In genomic region chr10:50992972-50993766, GRCh38 we compare ENCODE assay signal across 11 cellular contexts.
DNase-seq lines count a peak whose midpoint lies in the region; ATAC-seq, FAIRE-seq and TF ChIP-seq lines count a peak whose summit lies in the region.
"Had no signal": no experiment of that assay in that cellular context is flagged by ENCODE, and none has a peak within 500 bp of the region (broad histone marks: within the 10 kb centered on the region; RNA-seq: fewer than 3 reads in every experiment).

No MANE protein-coding gene starts in this region.

- H3K9ac ChIP-seq in GM23248 = peak overlapping the region; percentile 98
- H3K9ac ChIP-seq in kidney (ENCODE audit: low read length in 2 of 2) = peak overlapping the region; percentile 5 to 51

- no peak for ATAC-seq in GM18511 (IDR thresholded peaks at IDR 0.05; ENCODE audit: unreplicated experiment)
- no peak for ATAC-seq in esophagus mucosa

- H3K4me3 ChIP-seq in GM23248 (peak overlapping the region; percentile 95), cardiac fibroblast (replicated peaks in 1 of 2; ENCODE audit: low read depth in 2 of 2, low read length in 2 of 2) (peak overlapping the region; percentile 79 to 91), kidney (ENCODE audit: low read length in 2 of 2) (peak overlapping the region; percentile 48 to 64), skin epidermis (peak overlapping the region in 2 of 7 experiments; percentile 35 to 43)

- FAIRE-seq in kidney (lab: Jason Lieb, UNC) = no peak
- FAIRE-seq: HTR-8/SVneo had no signal

- peaks cover 48% of the 10 kb centered on the region for H3F3A ChIP-seq in GM23248 (ENCODE audit: insufficient read depth)

- TF ChIP-seq CTCF in cardiac fibroblast (IDR thresholded peaks at IDR 0.05; ENCODE audit: low read depth, low read length) = no peak
- TF ChIP-seq CTCF in kidney (IDR thresholded peaks at IDR 0.05; ENCODE audit: borderline replicate concordance, extremely low read depth, insufficient read depth) = no peak

- H3K79me2 ChIP-seq in GM23248 (ENCODE audit: insufficient read depth) = peaks cover 61% of the 10 kb centered on the region

- WGBS in GM23248 (ENCODE audit: low coverage in 1 of 2, low lambda C conversion rate in 2 of 2, missing lambda C conversion rate in 2 of 2), 2 experiments = 17 to 24% methylated on average over 16 of the region's 16 CpGs

- H3K36me3 ChIP-seq in GM23248 (ENCODE audit: low read depth) (no peaks in the 10 kb centered on the region), kidney (ENCODE audit: control insufficient read depth in 1 of 2, insufficient read depth in 2 of 2, low read length in 2 of 2) (no peaks in the 10 kb centered on the region)

- H3K27ac ChIP-seq in GM23248 = peak overlapping the region; percentile 99
- peak overlapping the region; percentile 63 to 94 for H3K27ac ChIP-seq in kidney (ENCODE audit: low read depth in 2 of 2, low read length in 2 of 2)
- peak overlapping the region in 14 of 21 experiments; percentile 13 to 81 (median 55) for H3K27ac ChIP-seq in skin epidermis

- H3K4me2 ChIP-seq in GM23248 (ENCODE audit: unreplicated experiment) = peak overlapping the region; percentile 99

- intact Hi-C loops in kidney (cut with DNase I) = no loop called here

- H3K4me1 ChIP-seq in GM23248 (ENCODE audit: insufficient read depth) (peaks cover 58% of the 10 kb centered on the region), kidney (ENCODE audit: control insufficient read depth in 1 of 2, insufficient read depth in 1 of 2, low read depth in 1 of 2, low read length in 2 of 2) (peaks cover 0 to 11% of the 10 kb centered on the region in 2 donors)

- no peaks in the 10 kb centered on the region for H3K27me3 ChIP-seq in GM23248 (replicated peaks; ENCODE audit: insufficient read depth)

- DNase-seq in GM23248 (peak; percentile 95), cardiac fibroblast (ENCODE audit: low read depth in 2 of 2) (peak; percentile 87 to 90), kidney (peak; percentile 77), SKM-1 treated with dmso at 0.1 percent for 144 hours (lab: John Stamatoyannopoulos, UW; ENCODE audit: unreplicated experiment) (no peak)
- DNase-seq in activated CD4-positive, alpha-beta T cell treated with anti-CD3 and anti-CD28 coated beads for 4 hours = no peak
- DNase-seq: activated T-cell treated with anti-CD3 and anti-CD28 coated beads for 4 hours, RPMI8226 had no signal

- no peaks in the 10 kb centered on the region for H4K20me1 ChIP-seq in GM23248 (ENCODE audit: insufficient read depth)

- in situ Hi-C loops in GM23248 (cut with MboI) = no loop called here

- peak overlapping the region; percentile 49 for H2AFZ ChIP-seq in GM23248

- no peaks in the 10 kb centered on the region for H3K9me2 ChIP-seq in GM23248 (ENCODE audit: insufficient read depth)

- no peaks in the 10 kb centered on the region for H3K9me3 ChIP-seq in GM23248 (ENCODE audit: low read depth)
- H3K9me3 ChIP-seq in kidney (ENCODE audit: control insufficient read depth in 1 of 2, low read length in 2 of 2) = no peaks in the 10 kb centered on the region

Comparison
In these comparisons a context has a peak if more than half of its experiments do, and no peak if none do; other contexts are left out.
1. DNase-seq: peak in GM23248 (single experiment), cardiac fibroblast (2 of 2) and kidney (single experiment); none in activated CD4-positive, alpha-beta T cell treated with anti-CD3 and anti-CD28 coated beads for 4 hours (0 of 2) and SKM-1 treated with dmso at 0.1 percent for 144 hours (single experiment).
2. Peak in every context shown above with its lines, with median percentiles within 50 percentile points of each other: H3K27ac ChIP-seq.